Comparison of ENCODE assay signal across 1 cellular context in the genomic region with DNA sequence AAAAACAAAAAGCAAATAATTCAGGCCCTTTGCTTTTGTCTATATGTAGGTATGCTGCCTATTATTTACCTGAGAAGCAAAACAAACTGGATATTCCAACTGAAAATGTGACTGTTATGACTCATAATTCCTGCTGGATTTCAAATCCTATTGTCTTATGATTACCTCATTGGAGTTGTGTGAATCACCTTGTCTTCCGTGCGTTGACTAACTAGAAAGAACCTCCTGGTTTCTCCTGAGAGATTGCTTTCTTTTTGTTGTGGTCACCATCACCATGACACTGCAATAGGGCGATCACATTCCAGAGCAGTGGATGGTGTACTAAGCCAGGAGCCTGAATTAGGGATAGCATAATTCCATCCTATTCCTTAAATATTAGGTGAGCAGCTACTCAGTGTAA.
TF ChIP-seq lines count a peak whose summit lies in the region.

No MANE protein-coding gene starts in this region.

TF ChIP-seq in H1, 55 proteins besides CTCF, POLR2A, EP300 and RAD21 (continued from another document):
- no peak for TF ChIP-seq SUZ12 (IDR thresholded peaks at IDR 0.05; ENCODE audit: low read length)
- no peak for TF ChIP-seq CBX8 (IDR thresholded peaks at IDR 0.05; ENCODE audit: borderline replicate concordance, low read depth, low read length)
- TF ChIP-seq EZH2 (IDR thresholded peaks at IDR 0.05; ENCODE audit: low read depth, low read length, severe bottlenecking), result no peak
- no peak for TF ChIP-seq JUN (IDR thresholded peaks at IDR 0.05; ENCODE audit: low read depth, low read length)
- TF ChIP-seq GTF2F1 (IDR thresholded peaks at IDR 0.05; ENCODE audit: borderline replicate concordance, low read depth, low read length), result no peak
- TF ChIP-seq RNF2 (IDR thresholded peaks at IDR 0.05; ENCODE audit: borderline replicate concordance, low read depth, low read length, missing control alignments, poor library complexity, severe bottlenecking), result no peak
- no peak for TF ChIP-seq GABPA (IDR thresholded peaks at IDR 0.05; ENCODE audit: borderline replicate concordance, insufficient read depth, low read length)
- no peak for TF ChIP-seq HDAC6 (IDR thresholded peaks at IDR 0.05; ENCODE audit: low read depth, low read length)
- TF ChIP-seq, protein P1, sequence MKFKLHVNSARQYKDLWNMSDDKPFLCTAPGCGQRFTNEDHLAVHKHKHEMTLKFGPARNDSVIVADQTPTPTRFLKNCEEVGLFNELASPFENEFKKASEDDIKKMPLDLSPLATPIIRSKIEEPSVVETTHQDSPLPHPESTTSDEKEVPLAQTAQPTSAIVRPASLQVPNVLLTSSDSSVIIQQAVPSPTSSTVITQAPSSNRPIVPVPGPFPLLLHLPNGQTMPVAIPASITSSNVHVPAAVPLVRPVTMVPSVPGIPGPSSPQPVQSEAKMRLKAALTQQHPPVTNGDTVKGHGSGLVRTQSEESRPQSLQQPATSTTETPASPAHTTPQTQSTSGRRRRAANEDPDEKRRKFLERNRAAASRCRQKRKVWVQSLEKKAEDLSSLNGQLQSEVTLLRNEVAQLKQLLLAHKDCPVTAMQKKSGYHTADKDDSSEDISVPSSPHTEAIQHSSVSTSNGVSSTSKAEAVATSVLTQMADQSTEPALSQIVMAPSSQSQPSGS (IDR thresholded peaks at IDR 0.05; ENCODE audit: low read length), result no peak
- no peak for TF ChIP-seq JUND (IDR thresholded peaks at IDR 0.05; ENCODE audit: low read length)
- TF ChIP-seq SP2 (IDR thresholded peaks at IDR 0.05; ENCODE audit: low read length), result no peak
- TF ChIP-seq KDM1A (IDR thresholded peaks at IDR 0.05; ENCODE audit: borderline replicate concordance, low read length), result no peak
- TF ChIP-seq, protein P2, sequence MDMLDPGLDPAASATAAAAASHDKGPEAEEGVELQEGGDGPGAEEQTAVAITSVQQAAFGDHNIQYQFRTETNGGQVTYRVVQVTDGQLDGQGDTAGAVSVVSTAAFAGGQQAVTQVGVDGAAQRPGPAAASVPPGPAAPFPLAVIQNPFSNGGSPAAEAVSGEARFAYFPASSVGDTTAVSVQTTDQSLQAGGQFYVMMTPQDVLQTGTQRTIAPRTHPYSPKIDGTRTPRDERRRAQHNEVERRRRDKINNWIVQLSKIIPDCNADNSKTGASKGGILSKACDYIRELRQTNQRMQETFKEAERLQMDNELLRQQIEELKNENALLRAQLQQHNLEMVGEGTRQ (IDR thresholded peaks at IDR 0.05; ENCODE audit: low read length), result no peak
- TF ChIP-seq SP1 (IDR thresholded peaks at IDR 0.05; ENCODE audit: low read depth, low read length), result no peak
